8 cellular contexts compared by ENCODE assay signal in the genomic region with DNA sequence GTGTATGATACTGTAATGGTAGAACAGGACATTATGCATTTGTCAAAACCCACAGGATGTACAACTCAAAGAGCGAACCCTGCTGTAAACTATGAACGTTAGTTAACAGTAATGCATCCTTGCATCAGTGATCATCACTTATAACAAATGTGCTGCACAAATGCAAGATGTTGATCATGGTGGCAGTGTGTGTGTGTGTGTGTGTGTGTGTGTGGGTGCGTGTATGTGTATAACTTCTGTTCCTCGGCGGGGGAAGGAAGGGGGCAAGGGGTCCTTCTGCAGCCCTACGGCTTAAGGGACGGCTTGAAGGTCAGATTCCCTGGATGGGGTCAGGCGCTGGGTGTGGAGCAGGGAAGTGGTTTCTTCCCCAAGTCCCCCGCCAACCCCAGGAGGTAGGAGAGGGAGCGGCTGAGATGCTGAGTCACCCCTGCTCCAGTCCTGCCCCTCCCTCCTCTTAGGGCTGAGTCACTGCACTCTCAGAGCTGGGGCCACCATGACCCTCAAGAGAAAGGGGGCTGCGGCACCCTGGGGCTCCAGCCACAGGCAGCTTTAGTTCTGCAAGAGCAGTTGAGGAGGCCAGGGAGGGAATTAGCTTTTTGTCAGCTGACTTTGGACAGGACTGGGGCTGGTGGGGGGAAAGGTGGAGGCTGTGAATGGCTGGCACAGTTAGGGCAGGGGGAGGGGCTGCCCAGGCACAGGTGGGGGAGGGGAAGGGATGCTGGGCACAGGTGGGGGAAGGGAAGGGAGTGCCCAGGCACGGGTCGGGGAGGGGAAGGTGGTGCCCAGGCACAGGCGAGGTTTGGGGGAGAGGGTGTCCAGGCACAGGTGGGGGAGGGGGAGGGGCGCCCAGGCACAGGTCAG. TPM values are rescaled to one million over a fixed set of nuclear protein-coding genes. Genes with fewer than 3 reads are reported as not detected.
A peak's percentile ranks its signal among the peaks of the same experiment; 100 is the strongest.
DNase-seq lines count a peak whose midpoint lies in the region; ATAC-seq, FAIRE-seq and TF ChIP-seq lines count a peak whose summit lies in the region.

No MANE protein-coding gene starts in this region.

- peak overlapping the region; percentile 58 for H3K4me3 ChIP-seq in skeletal muscle satellite cell (ENCODE audit: low read length)

- H3K4me1 ChIP-seq in skeletal muscle satellite cell (ENCODE audit: control insufficient read depth, insufficient read depth, low read length) = peaks cover 25% of the 10 kb centered on the region

- H3K9ac ChIP-seq in skeletal muscle satellite cell (ENCODE audit: low read depth, low read length) = peak overlapping the region; percentile 32

- peak; percentile 96 for DNase-seq in H54 (ENCODE audit: insufficient read length, low spot score)
- DNase-seq in activated effector memory CD4-positive, alpha-beta T cell treated with anti-CD3 and anti-CD28 coated beads, Interleukin-2, amount 50 U/mL, for 16 hours = peak; percentile 85
- peak; percentile 92 for DNase-seq in cardiac septum (ENCODE audit: low spot score)
- no peak for DNase-seq in NCI-H82 (lab: John Stamatoyannopoulos, UW)
- DNase-seq in NCI-H2029 (lab: John Stamatoyannopoulos, UW) = no peak

- no peaks in the 10 kb centered on the region for H3K36me3 ChIP-seq in skeletal muscle satellite cell (ENCODE audit: insufficient read depth, low read length)

- TF ChIP-seq POLR2A in H54 (IDR thresholded peaks at IDR 0.05; ENCODE audit: low read depth, low read length) = no peak

- no peaks in the 10 kb centered on the region for H3K9me3 ChIP-seq in skeletal muscle satellite cell (replicated peaks; ENCODE audit: low read length)

- peak; percentile 11 for FAIRE-seq in H54 (lab: Jason Lieb, UNC)

- intact Hi-C loops in cardiac septum (cut with DNase I) = no loop called here

- H3K27me3 ChIP-seq in skeletal muscle satellite cell (ENCODE audit: control insufficient read depth, insufficient read depth, low read length) = no peaks in the 10 kb centered on the region

- H3K4me2 ChIP-seq in skeletal muscle satellite cell (ENCODE audit: low read length) = peak overlapping the region; percentile 83

- ATAC-seq in HG03460 (IDR thresholded peaks at IDR 0.05; ENCODE audit: unreplicated experiment) = no peak

TF ChIP-seq in PFSK-1, 5 proteins besides CTCF, POLR2A, EP300 and RAD21:
- TF ChIP-seq SIN3A (IDR thresholded peaks at IDR 0.05; ENCODE audit: borderline replicate concordance, insufficient read depth, low read length) = no peak
- TF ChIP-seq, protein P1, sequence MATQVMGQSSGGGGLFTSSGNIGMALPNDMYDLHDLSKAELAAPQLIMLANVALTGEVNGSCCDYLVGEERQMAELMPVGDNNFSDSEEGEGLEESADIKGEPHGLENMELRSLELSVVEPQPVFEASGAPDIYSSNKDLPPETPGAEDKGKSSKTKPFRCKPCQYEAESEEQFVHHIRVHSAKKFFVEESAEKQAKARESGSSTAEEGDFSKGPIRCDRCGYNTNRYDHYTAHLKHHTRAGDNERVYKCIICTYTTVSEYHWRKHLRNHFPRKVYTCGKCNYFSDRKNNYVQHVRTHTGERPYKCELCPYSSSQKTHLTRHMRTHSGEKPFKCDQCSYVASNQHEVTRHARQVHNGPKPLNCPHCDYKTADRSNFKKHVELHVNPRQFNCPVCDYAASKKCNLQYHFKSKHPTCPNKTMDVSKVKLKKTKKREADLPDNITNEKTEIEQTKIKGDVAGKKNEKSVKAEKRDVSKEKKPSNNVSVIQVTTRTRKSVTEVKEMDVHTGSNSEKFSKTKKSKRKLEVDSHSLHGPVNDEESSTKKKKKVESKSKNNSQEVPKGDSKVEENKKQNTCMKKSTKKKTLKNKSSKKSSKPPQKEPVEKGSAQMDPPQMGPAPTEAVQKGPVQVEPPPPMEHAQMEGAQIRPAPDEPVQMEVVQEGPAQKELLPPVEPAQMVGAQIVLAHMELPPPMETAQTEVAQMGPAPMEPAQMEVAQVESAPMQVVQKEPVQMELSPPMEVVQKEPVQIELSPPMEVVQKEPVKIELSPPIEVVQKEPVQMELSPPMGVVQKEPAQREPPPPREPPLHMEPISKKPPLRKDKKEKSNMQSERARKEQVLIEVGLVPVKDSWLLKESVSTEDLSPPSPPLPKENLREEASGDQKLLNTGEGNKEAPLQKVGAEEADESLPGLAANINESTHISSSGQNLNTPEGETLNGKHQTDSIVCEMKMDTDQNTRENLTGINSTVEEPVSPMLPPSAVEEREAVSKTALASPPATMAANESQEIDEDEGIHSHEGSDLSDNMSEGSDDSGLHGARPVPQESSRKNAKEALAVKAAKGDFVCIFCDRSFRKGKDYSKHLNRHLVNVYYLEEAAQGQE (IDR thresholded peaks at IDR 0.05; ENCODE audit: insufficient read depth in 1 of 2, low read depth in 2 of 2, low read length in 2 of 2) = no peak
- TF ChIP-seq TAF1 (IDR thresholded peaks at IDR 0.05; ENCODE audit: borderline replicate concordance, insufficient read depth, low read length) = no peak
- TF ChIP-seq FOXP2 (optimal IDR thresholded peaks at IDR 0.05; ENCODE audit: borderline replicate concordance, extremely low read depth, extremely low read length, insufficient read depth) = peak; percentile 41

RNA-seq across cellular contexts. Expression of a gene that starts 8.8 kb away (rescaled TPM):
- polyA plus RNA-seq in PFSK-1 (2012; ENCODE audit: insufficient read length, low read depth) = 903 TPM
- 521 TPM for total RNA-seq in cardiac septum
- 96.6 and 121 TPM in 2 replicates for total RNA-seq in skeletal muscle satellite cell (2012; rRNA removed)

RNA-seq across cellular contexts. Expression of a gene that starts 22.1 kb away (rescaled TPM):
- 2.8 TPM for polyA plus RNA-seq in PFSK-1 (2012; ENCODE audit: insufficient read length, low read depth)
- total RNA-seq in cardiac septum = 2.0 TPM
- 2.4 and 8.4 TPM in 2 replicates for total RNA-seq in skeletal muscle satellite cell (2012; rRNA removed)

Comparison
In these comparisons a context has a peak if more than half of its experiments do, and no peak if none do; other contexts are left out.
1. DNase-seq: peak in H54 (single experiment), activated effector memory CD4-positive, alpha-beta T cell treated with anti-CD3 and anti-CD28 coated beads, Interleukin-2, amount 50 U/mL, for 16 hours (single experiment) and cardiac septum (single experiment); none in NCI-H82 (single experiment) and NCI-H2029 (single experiment).